In the genomic region with DNA sequence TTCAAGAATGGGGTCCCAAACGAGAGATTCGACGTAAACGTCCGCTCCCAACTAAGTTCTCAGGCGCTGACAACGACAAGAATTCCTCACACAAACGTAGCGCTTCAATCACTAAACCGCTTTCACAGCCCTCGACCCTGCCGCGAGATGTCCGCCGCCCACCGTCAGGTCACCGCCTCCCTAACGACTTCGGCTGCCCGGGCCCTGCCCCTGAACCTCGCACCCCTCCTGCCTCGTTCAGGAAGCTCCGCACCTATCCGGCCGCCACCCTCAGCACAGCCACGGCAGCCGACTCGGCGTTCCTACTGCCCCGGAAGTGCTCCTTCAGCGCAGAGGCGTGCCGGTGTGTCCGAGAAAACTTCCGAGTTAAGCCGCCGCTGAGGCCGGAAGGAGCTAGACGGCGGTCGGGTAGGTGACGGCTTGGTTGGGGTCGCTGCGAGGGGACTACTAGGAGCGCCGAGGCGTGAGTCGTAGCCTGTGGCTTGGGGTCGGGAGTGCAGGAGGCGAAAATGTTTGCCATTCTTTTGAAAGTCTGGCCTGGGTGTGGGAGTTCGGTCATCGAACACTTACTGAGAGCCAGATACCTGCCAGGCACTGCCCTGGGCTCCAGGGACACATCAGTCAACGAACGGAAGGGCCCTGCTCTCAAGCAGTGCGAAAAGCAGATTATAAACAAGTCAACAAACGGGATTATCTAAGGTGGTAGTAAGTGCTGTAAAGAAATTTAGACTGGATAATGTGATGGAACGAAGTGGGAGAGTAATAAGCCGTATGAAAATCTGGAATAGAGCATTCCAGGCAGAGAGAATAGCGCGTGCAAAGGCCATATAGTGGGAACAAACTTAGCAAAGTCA, we compare ENCODE assay signal across 8 cellular contexts. TPM values are rescaled to one million over a fixed set of nuclear protein-coding genes. Genes with fewer than 3 reads are reported as not detected.
A peak's percentile ranks its signal among the peaks of the same experiment; 100 is the strongest.
DNase-seq lines count a peak whose midpoint lies in the region; ATAC-seq and TF ChIP-seq lines count a peak whose summit lies in the region.

A gene (minus strand): TSS at position 307 of the 854 bp plus-strand sequence. CDS start 3,957 bp downstream, outside the sequence.
A gene (plus strand): TSS at position 364 of the 854 bp plus-strand sequence. CDS start 10,756 bp downstream, outside the sequence.

- peak; percentile 72 to 83 for TF ChIP-seq POLR2A in suprapubic skin (IDR thresholded peaks at IDR 0.05)

- TF ChIP-seq EP300 in suprapubic skin (IDR thresholded peaks at IDR 0.05), result no peak

- WGBS in suprapubic skin, result under 1% methylated on average over 57 of the region's 60 CpGs

- H3K27ac Mint-ChIP-seq in activated naive CD4-positive, alpha-beta T cell treated with anti-CD3 and anti-CD28 coated beads, Interleukin-2, amount 50 U/mL, for 24 hours, result peak within 1 kb of the TSS; percentile 97

- POLR2A ChIA-PET in GM10248 (lab: Yijun Ruan, JAX), result interaction anchor here (0.6 to 1.1 kb wide), 3 partner anchors 21 to 151 kb away, joined by 3 read pairs; a partner anchor contains a TSS

- ATAC-seq in HG02588 (IDR thresholded peaks at IDR 0.05; ENCODE audit: unreplicated experiment), result peak; percentile 98
- peak; percentile 100 for ATAC-seq in SK-N-SH treated with all-trans-retinoic acid at 6 μM for 48 hours

- H3K4me1 Mint-ChIP-seq in activated naive CD4-positive, alpha-beta T cell treated with anti-CD3 and anti-CD28 coated beads, Interleukin-2, amount 50 U/mL, for 24 hours, result peaks cover 65% of the 10 kb centered on the region

- H3K4me3 ChIP-seq in suprapubic skin, result peak within 1 kb of the TSS; percentile 56

- H3K4me3 Mint-ChIP-seq in activated naive CD4-positive, alpha-beta T cell treated with anti-CD3 and anti-CD28 coated beads, Interleukin-2, amount 50 U/mL, for 24 hours, result peak within 1 kb of the TSS; percentile 93

- H3K4me1 ChIP-seq in suprapubic skin, result peaks cover 41% of the 10 kb centered on the region

- no peaks in the 10 kb centered on the region for H3K36me3 Mint-ChIP-seq in activated naive CD4-positive, alpha-beta T cell treated with anti-CD3 and anti-CD28 coated beads, Interleukin-2, amount 50 U/mL, for 24 hours

- peak within 1 kb of the TSS; percentile 85 for H3K27ac ChIP-seq in suprapubic skin

- H3K36me3 ChIP-seq in suprapubic skin, result no peaks in the 10 kb centered on the region

- DNase-seq in GM10248 (ENCODE audit: extremely low spot score) (peak; percentile 94), NCI-H1048 (lab: John Stamatoyannopoulos, UW) (peak; percentile 63), glomerular endothelial cell (ENCODE audit: extremely low read depth, low read depth, low spot score) (peak; percentile 31), occipital lobe (lab: John Stamatoyannopoulos, UW) (peak; percentile 82), suprapubic skin (ENCODE audit: low spot score in 2 of 2) (peak; percentile 94)

- H3K9me3 Mint-ChIP-seq in activated naive CD4-positive, alpha-beta T cell treated with anti-CD3 and anti-CD28 coated beads, Interleukin-2, amount 50 U/mL, for 24 hours, result no peaks in the 10 kb centered on the region

- H3K27me3 ChIP-seq in suprapubic skin, result no peaks in the 10 kb centered on the region

- no peaks in the 10 kb centered on the region for H3K27me3 Mint-ChIP-seq in activated naive CD4-positive, alpha-beta T cell treated with anti-CD3 and anti-CD28 coated beads, Interleukin-2, amount 50 U/mL, for 24 hours

- H3K9me3 ChIP-seq in suprapubic skin, result no peaks in the 10 kb centered on the region

- TF ChIP-seq CTCF in GM10248 (IDR thresholded peaks at IDR 0.05; ENCODE audit: control extremely low read depth, extremely low read depth, low read depth, missing control alignments), result no peak
- no peak for TF ChIP-seq CTCF in suprapubic skin (IDR thresholded peaks at IDR 0.05)

- CTCF ChIA-PET in GM10248 (lab: Yijun Ruan, JAX), result interaction anchor here (1.1 to 2.0 kb wide), 3 partner anchors 10 to 429 kb away, joined by 3 to 7 read pairs (median 4); no protein-coding TSS in a partner anchor

TF ChIP-seq in SK-N-SH treated with all-trans-retinoic acid at 6 μM for 48 hours, 23 proteins besides CTCF, POLR2A, EP300 and RAD21:
- no peak for TF ChIP-seq ESRRG (CRISPR knock-in tag; IDR thresholded peaks at IDR 0.05)
- TF ChIP-seq ZFP3 (CRISPR knock-in tag; IDR thresholded peaks at IDR 0.05), result 0 out of 2 replicates have a peak, but pooled peaks have one; percentile 19
- TF ChIP-seq ZNF565 (CRISPR knock-in tag; conservative IDR thresholded peaks at IDR 0.05; ENCODE audit: low read depth), result no peak

RNA-seq across cellular contexts. Expression of the first gene that starts in this region (rescaled TPM):
- total RNA-seq in glomerular endothelial cell (16.8 and 18.5 TPM in 2 replicates), occipital lobe (26.2 TPM), suprapubic skin (10 to 100 TPM in 3 of 4 donors, 1 to 10 TPM in 1; 7.8 to 13.3 (median 11.5) TPM)

RNA-seq across cellular contexts. Expression of the second gene that starts in this region (rescaled TPM):
- total RNA-seq in glomerular endothelial cell, result 52.7 and 72.8 TPM in 2 replicates
- total RNA-seq in occipital lobe, result 188 TPM
- total RNA-seq in suprapubic skin, result 10 to 100 TPM; 32.9 to 48.4 (median 39.9) TPM

Comparison
In these comparisons a context has a peak if more than half of its experiments do, and no peak if none do; other contexts are left out.
1. Peak in every context shown above with its lines: DNase-seq, ATAC-seq, H3K4me3 ChIP-seq and H3K27ac ChIP-seq.
2. DNase-seq: peak in every context shown above with its lines; median percentile 94 in GM10248; 94 in suprapubic skin; 82 in occipital lobe; 63 in NCI-H1048; 31 in glomerular endothelial cell.